In genomic region chr1:90509225-90510048, GRCh38 we compare ENCODE assay signal across 22 cellular contexts.
A peak's percentile ranks its signal among the peaks of the same experiment; 100 is the strongest.
DNase-seq lines count a peak whose midpoint lies in the region; ATAC-seq, FAIRE-seq and TF ChIP-seq lines count a peak whose summit lies in the region.
"Had no signal": no experiment of that assay in that cellular context is flagged by ENCODE, and none has a peak within 500 bp of the region (broad histone marks: within the 10 kb centered on the region; RNA-seq: fewer than 3 reads in every experiment).

No MANE protein-coding gene starts in this region.

- H3K36me3 Mint-ChIP-seq in activated CD4-positive, alpha-beta memory T cell treated with anti-CD3 and anti-CD28 coated beads, Interleukin-2, amount 10 ng/mL, durations not matched to agents 7 days and 5 days (ENCODE audit: low read depth) = no peaks in the 10 kb centered on the region
- H3K36me3 Mint-ChIP-seq: activated naive CD8-positive, alpha-beta T cell treated with anti-CD3 and anti-CD28 coated beads, Interleukin-2, amount 10 ng/mL, durations not matched to agents 7 days and 5 days; CD4-positive, CD25-positive, alpha-beta regulatory T cell had no signal

- no peak overlapping the region for H3K4me3 ChIP-seq in gastrocnemius medialis
- H3K4me3 ChIP-seq: breast epithelium had no signal

- ATAC-seq in GM19463 (IDR thresholded peaks at IDR 0.05; ENCODE audit: unreplicated experiment) (peak; percentile 65), HG02981 (IDR thresholded peaks at IDR 0.05; ENCODE audit: unreplicated experiment) (peak; percentile 56), gastrocnemius medialis (no peak)
- ATAC-seq: left ventricle myocardium superior, right cardiac atrium had no signal

- intact Hi-C loops in gastrocnemius medialis (cut with DNase I; ENCODE audit: low total_unique reads) = no loop called here

- no peak overlapping the region for H3K4me3 Mint-ChIP-seq in activated CD4-positive, alpha-beta memory T cell treated with anti-CD3 and anti-CD28 coated beads, Interleukin-2, amount 10 ng/mL, durations not matched to agents 7 days and 5 days
- H3K4me3 Mint-ChIP-seq: activated naive CD8-positive, alpha-beta T cell treated with anti-CD3 and anti-CD28 coated beads, Interleukin-2, amount 10 ng/mL, durations not matched to agents 7 days and 5 days; CD4-positive, CD25-positive, alpha-beta regulatory T cell had no signal

- no peak for TF ChIP-seq CTCF in gastrocnemius medialis (IDR thresholded peaks at IDR 0.05 in 4 of 5, conservative IDR thresholded peaks at IDR 0.05 in 1 of 5)

- H3K27ac ChIP-seq in gastrocnemius medialis = no peak overlapping the region
- H3K27ac ChIP-seq: breast epithelium had no signal

- no peak for TF ChIP-seq POLR2A in GM12891 (IDR thresholded peaks at IDR 0.05; ENCODE audit: low read depth, low read length)
- no peak for TF ChIP-seq POLR2A in gastrocnemius medialis (IDR thresholded peaks at IDR 0.05)

- H3K27me3 ChIP-seq in gastrocnemius medialis = no peaks in the 10 kb centered on the region
- H3K27me3 ChIP-seq: breast epithelium had no signal

- DNase-seq in GM12891 (ENCODE audit: insufficient read length, low spot score) = no peak
- DNase-seq in OCI-M1 (lab: John Stamatoyannopoulos, UW) = peak; percentile 10
- DNase-seq in activated CD4-positive, alpha-beta memory T cell treated with anti-CD3 and anti-CD28 coated beads, Interleukin-2, amount 10 ng/mL, durations not matched to agents 7 days and 5 days = no peak
- no peak for DNase-seq in HuH-7 (ENCODE audit: low spot score)
- no peak for DNase-seq in gastrocnemius medialis
- no peak for DNase-seq in iPS-NIHi7 (ENCODE audit: extremely low spot score)
- DNase-seq: activated naive CD8-positive, alpha-beta T cell treated with anti-CD3 and anti-CD28 coated beads, Interleukin-2, amount 10 ng/mL, durations not matched to agents 7 days and 5 days; activated T-cell treated with anti-CD3 and anti-CD28 coated beads, Interleukin-2, amount 50 U/mL, for 48 hours; CD4-positive, CD25-positive, alpha-beta regulatory T cell; dermis blood vessel endothelial cell; DMS79 treated with DMSO at 0.1 percent for 48 hours; foreskin melanocyte; GOT3; left ventricle myocardium superior; NCI-H1105 treated with DMSO at 0.1 percent for 48 hours; NCI-H2171 treated with DMSO at 0.1 percent for 48 hours; occipital lobe; right cardiac atrium had no signal

- no peaks in the 10 kb centered on the region for H3K4me1 Mint-ChIP-seq in activated CD4-positive, alpha-beta memory T cell treated with anti-CD3 and anti-CD28 coated beads, Interleukin-2, amount 10 ng/mL, durations not matched to agents 7 days and 5 days
- H3K4me1 Mint-ChIP-seq: activated naive CD8-positive, alpha-beta T cell treated with anti-CD3 and anti-CD28 coated beads, Interleukin-2, amount 10 ng/mL, durations not matched to agents 7 days and 5 days; CD4-positive, CD25-positive, alpha-beta regulatory T cell had no signal

- peaks cover 2% of the 10 kb centered on the region for H3K27me3 Mint-ChIP-seq in activated CD4-positive, alpha-beta memory T cell treated with anti-CD3 and anti-CD28 coated beads, Interleukin-2, amount 10 ng/mL, durations not matched to agents 7 days and 5 days
- H3K27me3 Mint-ChIP-seq: activated naive CD8-positive, alpha-beta T cell treated with anti-CD3 and anti-CD28 coated beads, Interleukin-2, amount 10 ng/mL, durations not matched to agents 7 days and 5 days; CD4-positive, CD25-positive, alpha-beta regulatory T cell had no signal

- in situ Hi-C loops in gastrocnemius medialis (cut with MboI; ENCODE audit: low sequenced_read_pairs in 4 of 4) = no loop called here

- H3K4me1 ChIP-seq in gastrocnemius medialis = no peaks in the 10 kb centered on the region
- H3K4me1 ChIP-seq: breast epithelium had no signal

- no peaks in the 10 kb centered on the region for H3K9me3 ChIP-seq in gastrocnemius medialis
- H3K9me3 ChIP-seq: breast epithelium had no signal

- no peak overlapping the region for H3K27ac Mint-ChIP-seq in activated CD4-positive, alpha-beta memory T cell treated with anti-CD3 and anti-CD28 coated beads, Interleukin-2, amount 10 ng/mL, durations not matched to agents 7 days and 5 days
- H3K27ac Mint-ChIP-seq: activated naive CD8-positive, alpha-beta T cell treated with anti-CD3 and anti-CD28 coated beads, Interleukin-2, amount 10 ng/mL, durations not matched to agents 7 days and 5 days; CD4-positive, CD25-positive, alpha-beta regulatory T cell had no signal

- CTCF ChIA-PET in activated CD4-positive, alpha-beta memory T cell treated with anti-CD3 and anti-CD28 coated beads, Interleukin-2, amount 10 ng/mL, durations not matched to agents 7 days and 5 days (lab: Charles Lee) = no interaction called here

- POLR2A ChIA-PET in activated CD4-positive, alpha-beta memory T cell treated with anti-CD3 and anti-CD28 coated beads, Interleukin-2, amount 10 ng/mL, durations not matched to agents 7 days and 5 days (lab: Charles Lee) = no interaction called here

- H3K36me3 ChIP-seq in gastrocnemius medialis = no peaks in the 10 kb centered on the region
- H3K36me3 ChIP-seq: breast epithelium had no signal

- no peaks in the 10 kb centered on the region for H3K9me3 Mint-ChIP-seq in activated CD4-positive, alpha-beta memory T cell treated with anti-CD3 and anti-CD28 coated beads, Interleukin-2, amount 10 ng/mL, durations not matched to agents 7 days and 5 days
- H3K9me3 Mint-ChIP-seq: activated naive CD8-positive, alpha-beta T cell treated with anti-CD3 and anti-CD28 coated beads, Interleukin-2, amount 10 ng/mL, durations not matched to agents 7 days and 5 days had no signal

- no peak for FAIRE-seq in GM12891 (lab: Jason Lieb, UNC)
- FAIRE-seq: TTC549 had no signal

TF ChIP-seq in GM12891, 5 proteins besides CTCF, POLR2A, EP300 and RAD21:
- TF ChIP-seq TAF1 (IDR thresholded peaks at IDR 0.05; ENCODE audit: low read depth, low read length) (no peak), SPI1 (IDR thresholded peaks at IDR 0.05; ENCODE audit: low read depth, low read length) (0 out of 2 replicates have a peak, but pooled peaks have one; percentile 34)

Comparison
In these comparisons a context has a peak if more than half of its experiments do, and no peak if none do; other contexts are left out.
1. ATAC-seq: peak in GM19463 (single experiment) and HG02981 (single experiment); none in gastrocnemius medialis (0 of 2).